Comparison of ENCODE assay signal across 8 cellular contexts in the genomic region with DNA sequence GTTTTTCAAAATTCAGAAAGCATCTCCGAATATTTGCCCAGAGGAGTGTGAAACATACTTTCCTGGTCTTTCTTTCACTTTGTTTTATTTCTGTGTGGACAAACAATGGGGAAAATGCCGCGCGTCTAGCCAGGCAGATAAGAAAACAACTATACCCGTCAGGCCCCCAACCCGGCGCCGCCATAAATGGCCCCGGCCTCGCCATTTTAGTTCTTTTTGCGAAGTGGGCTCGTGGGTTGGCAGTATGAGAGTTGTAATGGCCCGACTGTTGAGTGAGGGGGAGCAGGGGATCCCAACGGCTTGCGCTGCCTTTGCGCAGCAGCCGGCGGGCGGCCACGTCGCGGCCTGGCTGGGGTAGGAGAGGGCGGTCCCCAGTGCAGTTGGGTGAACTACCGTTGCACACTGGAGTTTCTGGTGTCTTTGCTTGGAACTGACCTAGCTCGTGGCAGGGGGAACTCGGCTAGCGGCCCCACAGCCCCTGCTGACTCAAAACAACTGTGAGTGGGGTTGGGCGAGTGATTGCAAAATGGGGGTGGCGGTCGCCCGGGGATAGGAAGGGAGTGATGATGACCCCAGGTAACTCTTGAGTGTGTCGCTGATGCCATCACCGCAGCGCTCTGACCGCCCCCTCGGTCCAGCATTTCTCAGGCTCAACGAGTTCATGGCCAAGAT. TPM values are rescaled to one million over a fixed set of nuclear protein-coding genes. Genes with fewer than 3 reads are reported as not detected.
DNase-seq lines count a peak whose midpoint lies in the region; ATAC-seq and TF ChIP-seq lines count a peak whose summit lies in the region.

No MANE protein-coding gene starts in this region.

- TF ChIP-seq CTCF in epithelial cell of esophagus (IDR thresholded peaks at IDR 0.05; ENCODE audit: insufficient read depth, low read depth, low read length, missing control alignments) (no peak), mucosa of descending colon (IDR thresholded peaks at IDR 0.05) (no peak)

- intact Hi-C loops in mucosa of descending colon (cut with DNase I, micrococcal nuclease) = loop anchor here in 1 of 2 donors (5.0 kb wide), 1 partner anchor 103 kb away; no protein-coding TSS in a partner anchor

- no peaks in the 10 kb centered on the region for H3K36me3 ChIP-seq in mucosa of descending colon (ENCODE audit: low read depth)

- in situ Hi-C loops in G401 (cut with HindIII; ENCODE audit: low sequenced_read_pairs) = no loop called here

- DNase-seq in G401 (ENCODE audit: low spot score) (peak; percentile 84), NOMO-1 treated with dmso at 0.1 percent for 144 hours (lab: John Stamatoyannopoulos, UW; ENCODE audit: unreplicated experiment) (peak; percentile 64), epithelial cell of esophagus (ENCODE audit: low read depth) (no peak), mucosa of descending colon (peak; percentile 85 to 86 (median 85))
- peak; percentile 94 for DNase-seq in activated CD8-positive, alpha-beta memory T cell treated with anti-CD3 and anti-CD28 coated beads, Interleukin-2, amount 50 U/mL, for 48 hours
- DNase-seq in stimulated activated CD8-positive, alpha-beta memory T cell treated with anti-CD3 and anti-CD28 coated beads, Interleukin-2, amount 100 ng/mL, for 48 hours (ENCODE audit: low read depth in 2 of 2) = peak; percentile 61 to 68

- ATAC-seq in HG03064 (IDR thresholded peaks at IDR 0.05; ENCODE audit: low read depth, unreplicated experiment) (peak; percentile 27), mucosa of descending colon (peak; percentile 72), GM21576 (IDR thresholded peaks at IDR 0.05; ENCODE audit: unreplicated experiment) (no peak)

- H3K4me3 ChIP-seq in epithelial cell of esophagus (ENCODE audit: low read length) (peak overlapping the region; percentile 92), mucosa of descending colon (peak overlapping the region; percentile 90)

- H3K9me3 ChIP-seq in mucosa of descending colon = no peaks in the 10 kb centered on the region

- H3K4me1 ChIP-seq in mucosa of descending colon (ENCODE audit: low read depth) = peaks cover 54% of the 10 kb centered on the region

RNA-seq across cellular contexts. Expression of gene HSPA1B, which starts 7.3 kb away (rescaled TPM):
- 201 and 209 TPM in 2 replicates for total RNA-seq in G401 (2014; rRNA removed; shearing (Covaris generic))
- 100 to 1,000 TPM; 172 to 254 (median 200) TPM for total RNA-seq in mucosa of descending colon

RNA-seq across cellular contexts. Expression of gene HSPA1A, which starts 19.5 kb away (rescaled TPM):
- total RNA-seq in G401 (2014; rRNA removed; shearing (Covaris generic)) = 0.25 TPM in 1 of 2 replicates, not detected in the other
- total RNA-seq in mucosa of descending colon = 100 to 1,000 TPM in 2 of 3 donors, 10 to 100 TPM in 1; 73.6 to 274 (median 107) TPM

RNA-seq across cellular contexts. Expression of gene HSPA1L, which starts 19.8 kb away (rescaled TPM):
- total RNA-seq in G401 (2014; rRNA removed; shearing (Covaris generic)) = 0.75 and 0.98 TPM in 2 replicates
- 1 to 10 TPM; 1.2 to 3.4 (median 1.3) TPM for total RNA-seq in mucosa of descending colon

RNA-seq across cellular contexts. Expression of gene NEU1, which starts 27.8 kb away (rescaled TPM):
- 212 and 231 TPM in 2 replicates for total RNA-seq in G401 (2014; rRNA removed; shearing (Covaris generic))
- 10 to 100 TPM; 44.0 to 65.7 (median 45.0) TPM for total RNA-seq in mucosa of descending colon

RNA-seq across cellular contexts. Expression of gene LSM2, which starts 28.1 kb away (rescaled TPM):
- 64.0 and 104 TPM in 2 replicates for total RNA-seq in G401 (2014; rRNA removed; shearing (Covaris generic))
- 10 to 100 TPM; 21.7 to 35.5 (median 33.8) TPM for total RNA-seq in mucosa of descending colon

Comparison
In these comparisons a context has a peak if more than half of its experiments do, and no peak if none do; other contexts are left out.
1. RNA of gene HSPA1A, which starts 19.5 kb away (total RNA-seq): 73.6 to 274 TPM in mucosa of descending colon; 0.25 TPM in G401; every median in the first group is over 10 times any median in the second.